Comparison of ENCODE assay signal across 20 cellular contexts in genomic region chr3:37445163-37445562, GRCh38. TPM values are rescaled to one million over a fixed set of nuclear protein-coding genes. Genes with fewer than 3 reads are reported as not detected.
DNase-seq lines count a peak whose midpoint lies in the region; ATAC-seq, FAIRE-seq and TF ChIP-seq lines count a peak whose summit lies in the region.
"Had no signal": no experiment of that assay in that cellular context is flagged by ENCODE, and none has a peak within 500 bp of the region (broad histone marks: within the 10 kb centered on the region; RNA-seq: fewer than 3 reads in every experiment).

No MANE protein-coding gene starts in this region.

- H3K27ac ChIP-seq in ascending aorta (peak overlapping the region; percentile 60 to 64), tibial artery (peak overlapping the region; percentile 18 to 49)

- no peak for TF ChIP-seq CTCF in ascending aorta (IDR thresholded peaks at IDR 0.05)
- no peak for TF ChIP-seq CTCF in tibial artery (IDR thresholded peaks at IDR 0.05)

- intact Hi-C loops in ascending aorta (cut with DNase I) (no loop called here), tibial artery (cut with DNase I; ENCODE audit: low total_unique reads) (loop anchor here (10.0 kb wide), 1 partner anchor 50 kb away; no protein-coding TSS in a partner anchor)

- no peaks in the 10 kb centered on the region for H3K27me3 ChIP-seq in ascending aorta
- no peaks in the 10 kb centered on the region for H3K27me3 ChIP-seq in tibial artery

- FAIRE-seq in GM12891 (lab: Jason Lieb, UNC) (no peak), RCC 7860 (lab: Jason Lieb, UNC) (no peak)
- FAIRE-seq: GM12892, H54 had no signal

- H3K4me1 ChIP-seq in ascending aorta, result peaks cover 0 to 18% of the 10 kb centered on the region in 2 donors
- H3K4me1 ChIP-seq in tibial artery, result peaks cover 0 to 22% (median 14%) of the 10 kb centered on the region in 4 donors
- H3K4me1 ChIP-seq: HAP-1 had no signal

- H3K36me3 ChIP-seq in ascending aorta, result no peaks in the 10 kb centered on the region
- H3K36me3 ChIP-seq in tibial artery, result no peaks in the 10 kb centered on the region
- H3K36me3 ChIP-seq: HAP-1 had no signal

- H3K4me3 ChIP-seq in ascending aorta, result no peak overlapping the region
- H3K4me3 ChIP-seq in tibial artery, result no peak overlapping the region
- H3K4me3 ChIP-seq: HAP-1 had no signal

- DNase-seq in GM12891 (ENCODE audit: insufficient read length, low spot score), result no peak
- DNase-seq in OCI-M1 (lab: John Stamatoyannopoulos, UW), result peak; percentile 29
- DNase-seq in ascending aorta (ENCODE audit: low spot score in 2 of 2), result no peak
- DNase-seq in tibial artery, result no peak
- DNase-seq in RCC 7860 (ENCODE audit: low spot score), result no peak
- DNase-seq: C1 segment of cervical spinal cord; Calu3; CD4-positive, alpha-beta memory T cell; COR-L47; DMS53; DMS79 treated with DMSO at 0.1 percent for 48 hours; GF-D8; GOT3; HFFc6 had no signal

- ATAC-seq in HG03139 (IDR thresholded peaks at IDR 0.05; ENCODE audit: unreplicated experiment), result no peak

- H3K9me3 ChIP-seq in ascending aorta, result no peaks in the 10 kb centered on the region
- H3K9me3 ChIP-seq in tibial artery, result no peaks in the 10 kb centered on the region
- H3K9me3 ChIP-seq: HAP-1 had no signal

- TF ChIP-seq POLR2A in GM12891 (IDR thresholded peaks at IDR 0.05; ENCODE audit: low read depth, low read length), result no peak

TF ChIP-seq in GM12891, 5 proteins besides CTCF, POLR2A, EP300 and RAD21:
- TF ChIP-seq SPI1 (IDR thresholded peaks at IDR 0.05; ENCODE audit: low read depth, low read length) (peak; percentile 40; the same call in 1 of the 2 replicates), POU2F2 (IDR thresholded peaks at IDR 0.05; ENCODE audit: low read depth, low read length) (no peak), PAX5 (IDR thresholded peaks at IDR 0.05; ENCODE audit: insufficient read depth, low read length, severe bottlenecking) (no peak)

RNA-seq across cellular contexts. Expression of gene ITGA9, which starts 6.8 kb away (rescaled TPM):
- polyA plus RNA-seq in GM12891 (2012; ENCODE audit: low read depth, missing spikeins), result not detected
- total RNA-seq in ascending aorta, result 56.5 TPM
- total RNA-seq: A172, HFFc6 had no signal
- polyA plus RNA-seq: BJ; CD4-positive, alpha-beta memory T cell had no signal
